ENCODE assay signal across 18 cellular contexts in genomic region chr10:63155388-63156028, GRCh38. TPM values are rescaled to one million over a fixed set of nuclear protein-coding genes. Genes with fewer than 3 reads are reported as not detected.
DNase-seq lines count a peak whose midpoint lies in the region; ATAC-seq and TF ChIP-seq lines count a peak whose summit lies in the region.
"Had no signal": no experiment of that assay in that cellular context is flagged by ENCODE, and none has a peak within 500 bp of the region (broad histone marks: within the 10 kb centered on the region; RNA-seq: fewer than 3 reads in every experiment).

No MANE protein-coding gene starts in this region.

- H3K4me1 ChIP-seq in foreskin keratinocyte (no peaks in the 10 kb centered on the region), upper lobe of right lung (peaks cover 3% of the 10 kb centered on the region)

- H3K27ac ChIP-seq in foreskin keratinocyte = no peak overlapping the region
- H3K27ac ChIP-seq in upper lobe of right lung = no peak overlapping the region
- H3K27ac ChIP-seq: dorsolateral prefrontal cortex had no signal

- no peak overlapping the region for H3K4me3 ChIP-seq in upper lobe of right lung
- H3K4me3 ChIP-seq: dorsolateral prefrontal cortex had no signal

- DNase-seq in activated naive CD4-positive, alpha-beta T cell treated with anti-CD3 and anti-CD28 coated beads, Interleukin-2, amount 50 U/mL, for 72 hours (ENCODE audit: low spot score in 2 of 2) = no peak
- no peak for DNase-seq in activated naive CD4-positive, alpha-beta T cell (lab: John Stamatoyannopoulos, UW)
- DNase-seq in NOMO-1 treated with DMSO at 0.1 percent for 48 hours (lab: John Stamatoyannopoulos, UW; ENCODE audit: unreplicated experiment) (peak; percentile 76), foreskin keratinocyte (no peak), upper lobe of right lung (no peak), NCI-H748 treated with DMSO at 0.1 percent for 48 hours (lab: John Stamatoyannopoulos, UW) (no peak), mucosa of gallbladder (ENCODE audit: low spot score) (no peak), NCI-H748 (lab: John Stamatoyannopoulos, UW; ENCODE audit: unreplicated experiment) (no peak)
- DNase-seq: activated CD4-positive, alpha-beta memory T cell treated with anti-CD3 and anti-CD28 coated beads, Interleukin-2, amount 10 ng/mL, durations not matched to agents 7 days and 5 days; activated T-cell treated with anti-CD3 and anti-CD28 coated beads, Interleukin-2, amount 50 U/mL, for 72 hours; C1 segment of cervical spinal cord; dorsolateral prefrontal cortex; HCEC 1CT; NCI-H1092 treated with DMSO at 0.1 percent for 48 hours; NCI-H2081 treated with DMSO at 0.1 percent for 48 hours; NCI-H510A; SHP77; stimulated activated CD4-positive, alpha-beta T cell treated with anti-CD3 and anti-CD28 coated beads, Interleukin-2, amount 100 ng/mL, for 48 hours had no signal

- intact Hi-C loops in upper lobe of right lung (cut with DNase I) = no loop called here

- no peaks in the 10 kb centered on the region for H3K9me3 Mint-ChIP-seq in activated naive CD4-positive, alpha-beta T cell treated with anti-CD3 and anti-CD28 coated beads, Interleukin-2, amount 50 U/mL, for 72 hours
- H3K9me3 Mint-ChIP-seq: activated CD4-positive, alpha-beta memory T cell treated with anti-CD3 and anti-CD28 coated beads, Interleukin-2, amount 10 ng/mL, durations not matched to agents 7 days and 5 days; activated T-cell treated with anti-CD3 and anti-CD28 coated beads, Interleukin-2, amount 50 U/mL, for 72 hours had no signal

- H3K36me3 Mint-ChIP-seq in activated naive CD4-positive, alpha-beta T cell treated with anti-CD3 and anti-CD28 coated beads, Interleukin-2, amount 50 U/mL, for 72 hours = peaks cover 0 to 7% of the 10 kb centered on the region in 2 donors

- ATAC-seq in activated naive CD4-positive, alpha-beta T cell treated with anti-CD3 and anti-CD28 coated beads, Interleukin-2, amount 50 U/mL, for 72 hours = no peak
- ATAC-seq in foreskin keratinocyte (peak; percentile 13), upper lobe of right lung (peak; percentile 59)

- peak overlapping the region; percentile 31 to 56 for H3K27ac Mint-ChIP-seq in activated naive CD4-positive, alpha-beta T cell treated with anti-CD3 and anti-CD28 coated beads, Interleukin-2, amount 50 U/mL, for 72 hours
- H3K27ac Mint-ChIP-seq: activated CD4-positive, alpha-beta memory T cell treated with anti-CD3 and anti-CD28 coated beads, Interleukin-2, amount 10 ng/mL, durations not matched to agents 7 days and 5 days; activated T-cell treated with anti-CD3 and anti-CD28 coated beads, Interleukin-2, amount 50 U/mL, for 72 hours had no signal

- H3K36me3 ChIP-seq in upper lobe of right lung = peaks cover 34% of the 10 kb centered on the region

- TF ChIP-seq CTCF in foreskin keratinocyte (conservative IDR thresholded peaks at IDR 0.05) (no peak), upper lobe of right lung (IDR thresholded peaks at IDR 0.05) (no peak)

- H3K27me3 ChIP-seq in foreskin keratinocyte (no peaks in the 10 kb centered on the region), upper lobe of right lung (no peaks in the 10 kb centered on the region)
- H3K27me3 ChIP-seq: dorsolateral prefrontal cortex had no signal

- no peaks in the 10 kb centered on the region for H3K9me3 ChIP-seq in upper lobe of right lung

RNA-seq across cellular contexts. Expression of gene NRBF2, which starts 22.4 kb away (rescaled TPM):
- 10 to 100 TPM; 18.4 to 21.1 TPM for total RNA-seq in activated naive CD4-positive, alpha-beta T cell treated with anti-CD3 and anti-CD28 coated beads, Interleukin-2, amount 50 U/mL, for 72 hours
- total RNA-seq in foreskin keratinocyte = 24.8 and 30.3 TPM in 2 replicates
- polyA plus RNA-seq in foreskin keratinocyte = 15.8 and 17.1 TPM in 2 replicates
- total RNA-seq in upper lobe of right lung = 20.6 TPM
- total RNA-seq in mucosa of gallbladder = 15.0 TPM

Comparison
In these comparisons a context has a peak if more than half of its experiments do, and no peak if none do; other contexts are left out.
1. ATAC-seq: peak in foreskin keratinocyte (single experiment) and upper lobe of right lung (single experiment); none in activated naive CD4-positive, alpha-beta T cell treated with anti-CD3 and anti-CD28 coated beads, Interleukin-2, amount 50 U/mL, for 72 hours (0 of 2).